ENCODE assay signal across 1 cellular context in genomic region chr16:90005956-90006663, GRCh38.
TF ChIP-seq lines count a peak whose summit lies in the region.

No MANE protein-coding gene starts in this region.

TF ChIP-seq in HepG2, 621 proteins besides CTCF, POLR2A, EP300 and RAD21:
- no peak for TF ChIP-seq RELA (CRISPR knock-in tag; IDR thresholded peaks at IDR 0.05)
- peak; percentile 20 for TF ChIP-seq MED8 (CRISPR knock-in tag; IDR thresholded peaks at IDR 0.05; ENCODE audit: insufficient replicate concordance)
- no peak for TF ChIP-seq ZNF253 (CRISPR knock-in tag; IDR thresholded peaks at IDR 0.05; ENCODE audit: borderline replicate concordance)
- TF ChIP-seq ZNF33B (CRISPR knock-in tag; IDR thresholded peaks at IDR 0.05): no peak
- TF ChIP-seq DZIP1 (CRISPR knock-in tag; IDR thresholded peaks at IDR 0.05): 0 out of 2 replicates have a peak, but pooled peaks have one; percentile 39
